In the genomic region with DNA sequence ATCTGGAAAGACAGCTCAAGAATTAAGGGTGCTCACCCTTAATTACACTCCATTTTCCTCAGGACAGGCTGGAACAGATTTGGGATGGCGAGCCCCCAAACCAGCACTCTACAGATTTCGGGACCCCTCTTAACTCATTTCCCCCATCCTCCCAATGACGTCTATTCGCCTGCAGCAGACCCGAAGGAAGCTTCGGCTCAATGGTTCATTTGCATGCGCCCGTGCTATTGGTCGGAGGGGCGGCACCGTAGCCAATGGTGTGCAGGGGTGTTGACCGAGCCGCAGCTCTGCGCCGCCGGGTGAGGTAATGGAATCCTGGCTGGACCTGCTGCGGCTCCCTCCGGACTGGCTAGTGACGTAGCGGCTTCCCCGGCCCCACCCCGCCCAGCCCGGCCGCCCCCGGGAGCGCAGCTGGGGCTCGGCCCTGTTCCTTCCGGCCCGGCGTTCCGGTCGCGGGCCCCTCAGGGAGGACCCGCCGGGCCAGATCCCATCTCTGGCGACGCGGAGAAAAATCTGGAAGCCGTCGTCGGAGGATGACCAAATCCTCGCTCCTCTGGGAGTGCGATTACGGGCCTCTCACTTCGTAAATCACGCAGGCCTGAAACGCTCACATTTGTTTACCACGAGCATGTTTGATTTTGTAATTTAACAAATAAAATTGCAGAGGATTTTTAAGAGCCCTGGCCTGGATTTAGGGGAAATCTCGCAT, we compare ENCODE assay signal across 8 cellular contexts. TPM values are rescaled to one million over a fixed set of nuclear protein-coding genes. Genes with fewer than 3 reads are reported as not detected.
DNase-seq lines count a peak whose midpoint lies in the region; ATAC-seq, FAIRE-seq and TF ChIP-seq lines count a peak whose summit lies in the region.

No MANE protein-coding gene starts in this region.

- H3K9me3 ChIP-seq in pancreas (no peaks in the 10 kb centered on the region), tibial nerve (no peaks in the 10 kb centered on the region)

- no peaks in the 10 kb centered on the region for H3K9me3 Mint-ChIP-seq in activated naive CD8-positive, alpha-beta T cell treated with anti-CD3 and anti-CD28 coated beads for 36 hours

- peak in 1 of 2 donors; percentile 95 for TF ChIP-seq POLR2A in tibial nerve (IDR thresholded peaks at IDR 0.05)

- 1 to 2% methylated on average over 49 of the region's 49 CpGs for WGBS in pancreas, 2 donors
- 1% methylated on average over 29 to 39 of the region's 49 CpGs for WGBS in tibial nerve, 2 donors

- peak; percentile 45 for FAIRE-seq in pancreas (lab: Jason Lieb, UNC)

- H3K36me3 Mint-ChIP-seq in activated naive CD8-positive, alpha-beta T cell treated with anti-CD3 and anti-CD28 coated beads for 36 hours: no peaks in the 10 kb centered on the region

- TF ChIP-seq EP300 in tibial nerve (IDR thresholded peaks at IDR 0.05): peak; percentile 96

- TF ChIP-seq CTCF in GM10266 (IDR thresholded peaks at IDR 0.05; ENCODE audit: control insufficient read depth, insufficient read depth, low read depth, missing control alignments): no peak
- no peak for TF ChIP-seq CTCF in pancreas (IDR thresholded peaks at IDR 0.05)
- peak in 2 of 5 experiments; percentile 9 to 43 for TF ChIP-seq CTCF in tibial nerve (IDR thresholded peaks at IDR 0.05)

- H3K36me3 ChIP-seq in pancreas: no peaks in the 10 kb centered on the region
- H3K36me3 ChIP-seq in tibial nerve: no peaks in the 10 kb centered on the region

- intact Hi-C loops in head of caudate nucleus (cut with DNase I) (loop anchor here (10.0 kb wide), 1 partner anchor 972 kb away; the partner anchor contains the start of gene EIF4B), pancreas (cut with DNase I) (no loop called here)

- H3K4me3 ChIP-seq in pancreas (peak overlapping the region in 2 of 4 donors; percentile 28 to 41), tibial nerve (peak overlapping the region; percentile 18 to 44 (median 28))

- ATAC-seq in HG02623 (IDR thresholded peaks at IDR 0.05; ENCODE audit: unreplicated experiment) (peak; percentile 94), pancreas (peak; percentile 88 to 95 (median 93))

- DNase-seq in GM10266 (ENCODE audit: extremely low spot score): peak; percentile 95
- peak; percentile 83 for DNase-seq in NCI-H1105 (lab: John Stamatoyannopoulos, UW)
- peak; percentile 33 for DNase-seq in SKM-1 (lab: John Stamatoyannopoulos, UW; ENCODE audit: unreplicated experiment)
- DNase-seq in activated naive CD8-positive, alpha-beta T cell treated with anti-CD3 and anti-CD28 coated beads for 36 hours: peak; percentile 94
- DNase-seq in head of caudate nucleus: peak; percentile 93 to 99 (median 98)
- peak; percentile 93 to 99 (median 98) for DNase-seq in pancreas
- peak; percentile 93 to 97 for DNase-seq in tibial nerve (ENCODE audit: low spot score in 2 of 2)

- H3K27me3 ChIP-seq in pancreas (no peaks in the 10 kb centered on the region), tibial nerve (no peaks in the 10 kb centered on the region)

- H3K27ac ChIP-seq in pancreas (peak overlapping the region; percentile 82 to 94 (median 86)), tibial nerve (peak overlapping the region; percentile 87 to 99 (median 93))

- H3K4me1 Mint-ChIP-seq in activated naive CD8-positive, alpha-beta T cell treated with anti-CD3 and anti-CD28 coated beads for 36 hours: peaks cover 39% of the 10 kb centered on the region

- H3K27me3 Mint-ChIP-seq in activated naive CD8-positive, alpha-beta T cell treated with anti-CD3 and anti-CD28 coated beads for 36 hours: no peaks in the 10 kb centered on the region

- peak overlapping the region; percentile 87 for H3K27ac Mint-ChIP-seq in activated naive CD8-positive, alpha-beta T cell treated with anti-CD3 and anti-CD28 coated beads for 36 hours

- H3K4me3 Mint-ChIP-seq in activated naive CD8-positive, alpha-beta T cell treated with anti-CD3 and anti-CD28 coated beads for 36 hours: peak overlapping the region; percentile 79

- H3K4me1 ChIP-seq in pancreas: peaks cover 6 to 19% (median 8%) of the 10 kb centered on the region in 3 donors
- H3K4me1 ChIP-seq in tibial nerve: peaks cover 4 to 51% (median 28%) of the 10 kb centered on the region in 4 donors

RNA-seq across cellular contexts. Expression of gene NR4A1, which starts 18.3 kb away (rescaled TPM):
- 10 to 100 TPM; 88.0 to 92.6 TPM for total RNA-seq in activated naive CD8-positive, alpha-beta T cell treated with anti-CD3 and anti-CD28 coated beads for 36 hours
- total RNA-seq in pancreas (10 to 100 TPM; 11.7 to 55.2 (median 22.0) TPM), tibial nerve (1,000 to 10,000 TPM in 1 of 4 donors, 100 to 1,000 TPM in 3; 390 to 1,252 (median 718) TPM)
- polyA plus RNA-seq in pancreas: 10 to 100 TPM; 76.4 to 85.4 TPM

RNA-seq across cellular contexts. Expression of gene TAMALIN, which starts 26.2 kb away (rescaled TPM):
- total RNA-seq in activated naive CD8-positive, alpha-beta T cell treated with anti-CD3 and anti-CD28 coated beads for 36 hours: 10 to 100 TPM in 1 of 2 experiments, 1 to 10 TPM in 1; 9.1 to 11.3 TPM
- 10 to 100 TPM in 3 of 6 donors, 1 to 10 TPM in 3; 7.1 to 18.0 (median 11.0) TPM for total RNA-seq in pancreas
- 10 to 100 TPM; 25.4 to 51.6 TPM for polyA plus RNA-seq in pancreas
- total RNA-seq in tibial nerve: 10 to 100 TPM; 30.6 to 54.0 (median 37.8) TPM

RNA-seq across cellular contexts. Expression of gene ATG101, which starts 36.8 kb away (rescaled TPM):
- total RNA-seq in activated naive CD8-positive, alpha-beta T cell treated with anti-CD3 and anti-CD28 coated beads for 36 hours: 10 to 100 TPM; 39.8 to 41.2 TPM
- total RNA-seq in pancreas: 10 to 100 TPM; 13.6 to 20.4 (median 18.7) TPM
- 10 to 100 TPM; 23.0 to 31.7 TPM for polyA plus RNA-seq in pancreas
- total RNA-seq in tibial nerve: 10 to 100 TPM; 32.6 to 49.6 (median 37.5) TPM

RNA-seq across cellular contexts. Expression of gene SMIM41, which starts 46.6 kb away (rescaled TPM):
- not detected for total RNA-seq in activated naive CD8-positive, alpha-beta T cell treated with anti-CD3 and anti-CD28 coated beads for 36 hours
- under 1 TPM in 2 of 6 donors, not detected in 4; 0.09 to 0.20 TPM for total RNA-seq in pancreas
- under 1 TPM in 1 of 2 donors, not detected in 1; 0.19 TPM for polyA plus RNA-seq in pancreas
- 10 to 100 TPM; 16.5 to 78.7 (median 39.3) TPM for total RNA-seq in tibial nerve

Comparison
In these comparisons a context has a peak if more than half of its experiments do, and no peak if none do; other contexts are left out.
1. DNase-seq: peak in every context shown above with its lines; median percentile 98 in head of caudate nucleus; 98 in pancreas; 95 in GM10266; 95 in tibial nerve; 94 in activated naive CD8-positive, alpha-beta T cell treated with anti-CD3 and anti-CD28 coated beads for 36 hours; 83 in NCI-H1105; 33 in SKM-1.
2. RNA of gene NR4A1, which starts 18.3 kb away (total RNA-seq): 390 to 1,252 TPM in tibial nerve; 88.0 to 92.6 TPM in activated naive CD8-positive, alpha-beta T cell treated with anti-CD3 and anti-CD28 coated beads for 36 hours and 11.7 to 55.2 TPM in pancreas; every median in the first group is over 4 times any median in the second.